In the genomic region with DNA sequence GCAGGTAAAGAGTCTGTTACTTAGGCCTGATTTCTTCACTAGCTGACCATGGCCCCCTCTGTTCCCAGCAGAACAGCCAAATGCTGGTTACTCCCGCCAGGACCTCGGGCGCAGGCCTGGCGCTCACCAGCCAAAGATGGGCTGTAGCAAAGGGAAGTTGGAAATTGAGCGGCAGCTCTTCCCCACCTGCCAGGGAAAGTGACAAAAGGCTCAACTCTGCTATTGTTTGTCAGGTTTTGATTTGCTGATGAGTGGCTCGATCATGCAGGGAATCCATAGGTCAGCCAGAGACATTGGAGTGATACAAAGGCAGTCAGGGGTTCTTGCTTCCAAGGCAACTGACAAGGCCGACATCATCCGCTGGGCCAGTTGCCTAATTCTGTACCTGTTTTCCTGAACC, we compare ENCODE assay signal across 1 cellular context.
TF ChIP-seq lines count a peak whose summit lies in the region.

No MANE protein-coding gene starts in this region.

TF ChIP-seq in H1, 55 proteins besides CTCF, POLR2A, EP300 and RAD21 (continued from another document):
- TF ChIP-seq, protein P1, sequence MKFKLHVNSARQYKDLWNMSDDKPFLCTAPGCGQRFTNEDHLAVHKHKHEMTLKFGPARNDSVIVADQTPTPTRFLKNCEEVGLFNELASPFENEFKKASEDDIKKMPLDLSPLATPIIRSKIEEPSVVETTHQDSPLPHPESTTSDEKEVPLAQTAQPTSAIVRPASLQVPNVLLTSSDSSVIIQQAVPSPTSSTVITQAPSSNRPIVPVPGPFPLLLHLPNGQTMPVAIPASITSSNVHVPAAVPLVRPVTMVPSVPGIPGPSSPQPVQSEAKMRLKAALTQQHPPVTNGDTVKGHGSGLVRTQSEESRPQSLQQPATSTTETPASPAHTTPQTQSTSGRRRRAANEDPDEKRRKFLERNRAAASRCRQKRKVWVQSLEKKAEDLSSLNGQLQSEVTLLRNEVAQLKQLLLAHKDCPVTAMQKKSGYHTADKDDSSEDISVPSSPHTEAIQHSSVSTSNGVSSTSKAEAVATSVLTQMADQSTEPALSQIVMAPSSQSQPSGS (IDR thresholded peaks at IDR 0.05; ENCODE audit: low read length), result no peak
- TF ChIP-seq ASH2L (IDR thresholded peaks at IDR 0.05; ENCODE audit: low read length) (no peak), SIN3A (conservative IDR thresholded peaks at IDR 0.05 in 1 of 2, IDR thresholded peaks at IDR 0.05 in 1 of 2; ENCODE audit: low read depth in 1 of 2, low read length in 2 of 2) (0 out of 4 replicates have a peak, but pooled peaks of 1 of the 2 experiments have one; percentile 44), SIX5 (IDR thresholded peaks at IDR 0.05; ENCODE audit: low read depth, low read length) (no peak), JUND (IDR thresholded peaks at IDR 0.05; ENCODE audit: low read length) (no peak), BCL11A (IDR thresholded peaks at IDR 0.05; ENCODE audit: low read depth in 2 of 2, low read length in 2 of 2) (no peak), SP4 (IDR thresholded peaks at IDR 0.05; ENCODE audit: low read length) (no peak), CHD2 (IDR thresholded peaks at IDR 0.05; ENCODE audit: low read length) (no peak), TEAD4 (IDR thresholded peaks at IDR 0.05; ENCODE audit: low read depth, low read length) (no peak), ZNF274 (IDR thresholded peaks at IDR 0.05; ENCODE audit: borderline replicate concordance, extremely low read depth, low read length) (no peak), CBX8 (IDR thresholded peaks at IDR 0.05; ENCODE audit: borderline replicate concordance, low read depth, low read length) (no peak), CREB1 (IDR thresholded peaks at IDR 0.05) (no peak), PHF8 (conservative IDR thresholded peaks at IDR 0.05; ENCODE audit: low read depth, low read length) (no peak), E2F6 (IDR thresholded peaks at IDR 0.05) (peak; percentile 64), SRF (IDR thresholded peaks at IDR 0.05; ENCODE audit: low read depth, low read length) (no peak), JUN (IDR thresholded peaks at IDR 0.05; ENCODE audit: low read depth, low read length) (no peak), MAFK (IDR thresholded peaks at IDR 0.05; ENCODE audit: low read depth, low read length) (no peak), EZH2 (IDR thresholded peaks at IDR 0.05; ENCODE audit: low read depth, low read length, severe bottlenecking) (no peak), TAF7 (optimal IDR thresholded peaks at IDR 0.05; ENCODE audit: borderline replicate concordance, low read depth, low read length) (no peak), TBP (IDR thresholded peaks at IDR 0.05; ENCODE audit: low read depth, low read length) (no peak), BRCA1 (IDR thresholded peaks at IDR 0.05; ENCODE audit: low read depth, low read length) (no peak), FOSL1 (IDR thresholded peaks at IDR 0.05; ENCODE audit: insufficient read depth, low read depth, low read length) (no peak), SP1 (IDR thresholded peaks at IDR 0.05; ENCODE audit: low read depth, low read length) (peak; percentile 7; the same call in 1 of the 2 replicates), RXRA (IDR thresholded peaks at IDR 0.05; ENCODE audit: insufficient read depth, low read depth, low read length) (no peak), CHD7 (IDR thresholded peaks at IDR 0.05; ENCODE audit: insufficient replicate concordance, low read length) (no peak), YY1 (IDR thresholded peaks at IDR 0.05; ENCODE audit: low read depth, low read length) (peak; percentile 23; the same call in 1 of the 2 replicates), SUZ12 (IDR thresholded peaks at IDR 0.05; ENCODE audit: low read length) (no peak), RBBP5 (IDR thresholded peaks at IDR 0.05; ENCODE audit: borderline replicate concordance, low read depth, low read length) (no peak), BACH1 (IDR thresholded peaks at IDR 0.05; ENCODE audit: low read length) (no peak), CEBPB (IDR thresholded peaks at IDR 0.05; ENCODE audit: low read depth, low read length) (peak; percentile 19; the same call in 1 of the 2 replicates), SIRT6 (IDR thresholded peaks at IDR 0.05; ENCODE audit: low read length) (no peak), HDAC6 (IDR thresholded peaks at IDR 0.05; ENCODE audit: low read depth, low read length) (no peak), POLR2AphosphoS5 (IDR thresholded peaks at IDR 0.05; ENCODE audit: low read depth, low read length) (no peak), CBX5 (IDR thresholded peaks at IDR 0.05; ENCODE audit: low read depth, low read length) (no peak), GTF2F1 (IDR thresholded peaks at IDR 0.05; ENCODE audit: borderline replicate concordance, low read depth, low read length) (no peak), SP2 (IDR thresholded peaks at IDR 0.05; ENCODE audit: low read length) (no peak), RNF2 (IDR thresholded peaks at IDR 0.05; ENCODE audit: borderline replicate concordance, low read depth, low read length, missing control alignments, poor library complexity, severe bottlenecking) (no peak)
- TF ChIP-seq, protein P2, sequence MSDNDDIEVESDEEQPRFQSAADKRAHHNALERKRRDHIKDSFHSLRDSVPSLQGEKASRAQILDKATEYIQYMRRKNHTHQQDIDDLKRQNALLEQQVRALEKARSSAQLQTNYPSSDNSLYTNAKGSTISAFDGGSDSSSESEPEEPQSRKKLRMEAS (IDR thresholded peaks at IDR 0.05), result peak; percentile 69
